In the genomic region with DNA sequence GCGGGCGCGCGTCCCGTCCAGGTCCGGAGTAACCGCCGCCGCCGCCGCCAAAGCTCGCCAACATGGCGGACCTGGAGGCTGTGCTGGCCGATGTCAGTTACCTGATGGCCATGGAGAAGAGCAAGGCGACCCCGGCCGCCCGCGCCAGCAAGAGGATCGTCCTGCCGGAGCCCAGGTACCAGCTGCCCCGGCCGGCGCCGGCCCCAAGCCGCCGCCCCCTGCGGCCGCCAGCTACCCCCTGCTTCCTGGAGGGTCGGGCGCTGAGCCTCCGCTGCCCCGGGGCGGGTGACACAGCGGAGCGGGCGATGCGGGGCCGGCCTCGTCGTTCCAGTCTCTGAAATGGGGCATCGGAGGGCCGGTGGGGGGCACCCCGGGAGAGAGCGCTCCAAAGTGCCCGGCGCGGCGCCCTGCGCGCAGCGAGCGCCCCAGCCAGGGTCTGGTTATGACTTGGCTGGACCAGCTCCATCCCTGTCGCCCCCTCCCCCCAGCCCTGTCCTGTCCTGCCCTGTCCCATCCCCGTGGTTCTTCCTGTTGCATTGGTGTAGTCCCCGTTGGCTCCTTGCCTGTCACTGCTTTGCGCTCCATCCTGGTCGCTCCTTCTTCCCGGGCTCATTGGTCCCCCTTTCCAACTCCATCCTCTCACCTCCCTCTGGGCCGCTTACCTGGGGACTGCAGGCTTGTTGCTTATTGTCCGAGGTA, we compare ENCODE assay signal across 8 cellular contexts. TPM values are rescaled to one million over a fixed set of nuclear protein-coding genes. Genes with fewer than 3 reads are reported as not detected.
A peak's percentile ranks its signal among the peaks of the same experiment; 100 is the strongest.
DNase-seq lines count a peak whose midpoint lies in the region; ATAC-seq and TF ChIP-seq lines count a peak whose summit lies in the region.

No MANE protein-coding gene starts in this region.

- H3K27ac Mint-ChIP-seq in osteocyte (ENCODE audit: unreplicated experiment) = no peak overlapping the region

- DNase-seq in NCI-H748 (lab: John Stamatoyannopoulos, UW; ENCODE audit: unreplicated experiment) = peak; percentile 52
- DNase-seq in NCI-H748 treated with DMSO at 0.1 percent for 48 hours (lab: John Stamatoyannopoulos, UW) = no peak
- peak in 1 of 2 experiments; percentile 15 for DNase-seq in HL-60 (ENCODE audit: low read depth in 1 of 2, low spot score in 1 of 2)
- peak in 2 of 3 experiments; percentile 4 to 15 for DNase-seq in activated CD8-positive, alpha-beta memory T cell treated with anti-CD3 and anti-CD28 coated beads for 48 hours (ENCODE audit: low read depth in 2 of 3, low spot score in 2 of 3)
- DNase-seq in foreskin keratinocyte = peak in 1 of 2 donors; percentile 27
- DNase-seq in osteocyte (ENCODE audit: extremely low spot score, unreplicated experiment) = no peak
- DNase-seq in GF-D8 (lab: John Stamatoyannopoulos, UW) = no peak

- H3K36me3 Mint-ChIP-seq in osteocyte (ENCODE audit: unreplicated experiment) = no peaks in the 10 kb centered on the region

- no peaks in the 10 kb centered on the region for H3K9me3 Mint-ChIP-seq in osteocyte (ENCODE audit: unreplicated experiment)

- H3K4me3 Mint-ChIP-seq in osteocyte (ENCODE audit: unreplicated experiment) = peak overlapping the region; percentile 83

- H3K27me3 Mint-ChIP-seq in osteocyte (ENCODE audit: unreplicated experiment) = peaks cover 64% of the 10 kb centered on the region

- ATAC-seq in foreskin keratinocyte (peak; percentile 45), GM21576 (IDR thresholded peaks at IDR 0.05; ENCODE audit: unreplicated experiment) (no peak)

- H3K4me1 Mint-ChIP-seq in osteocyte (ENCODE audit: unreplicated experiment) = peaks cover 15% of the 10 kb centered on the region

- peak overlapping the region; percentile 95 for H3K4me3 ChIP-seq in HL-60 (replicated peaks; ENCODE audit: insufficient read depth, low read length)

- H3K4me1 ChIP-seq in foreskin keratinocyte = no peaks in the 10 kb centered on the region

- H3K27me3 ChIP-seq in HL-60 (ENCODE audit: insufficient read depth, poor library complexity, severe bottlenecking) (no peaks in the 10 kb centered on the region), foreskin keratinocyte (no peaks in the 10 kb centered on the region)

- no peak for TF ChIP-seq CTCF in HL-60 (IDR thresholded peaks at IDR 0.05; ENCODE audit: insufficient read depth, low read length)
- TF ChIP-seq CTCF in foreskin keratinocyte (conservative IDR thresholded peaks at IDR 0.05) = no peak
- no peak for TF ChIP-seq CTCF in osteocyte (IDR thresholded peaks at IDR 0.05)

- peak overlapping the region; percentile 63 for H3K27ac ChIP-seq in HL-60 (replicated peaks)
- H3K27ac ChIP-seq in foreskin keratinocyte = no peak overlapping the region

RNA-seq across cellular contexts. Expression of a gene that starts 0.7 kb away (rescaled TPM):
- total RNA-seq in foreskin keratinocyte (10.0 and 12.2 TPM in 2 replicates), osteocyte (1.1 and 1.6 TPM in 2 replicates)
- polyA plus RNA-seq in foreskin keratinocyte = 2.9 and 4.4 TPM in 2 replicates

Comparison
In these comparisons a context has a peak if more than half of its experiments do, and no peak if none do; other contexts are left out.
1. DNase-seq: peak in NCI-H748 (single experiment) and activated CD8-positive, alpha-beta memory T cell treated with anti-CD3 and anti-CD28 coated beads for 48 hours (2 of 3); none in NCI-H748 treated with DMSO at 0.1 percent for 48 hours (single experiment), osteocyte (single experiment) and GF-D8 (single experiment).